8 cellular contexts compared by ENCODE assay signal in genomic region chr11:82960000-82960778, GRCh38. TPM values are rescaled to one million over a fixed set of nuclear protein-coding genes. Genes with fewer than 3 reads are reported as not detected.
DNase-seq lines count a peak whose midpoint lies in the region; ATAC-seq and TF ChIP-seq lines count a peak whose summit lies in the region.

No MANE protein-coding gene starts in this region.

- no peaks in the 10 kb centered on the region for H3K27me3 ChIP-seq in Loucy (ENCODE audit: insufficient read depth, low read length, poor library complexity, severe bottlenecking)

- DNase-seq in DMS79 (lab: John Stamatoyannopoulos, UW): peak; percentile 50
- no peak for DNase-seq in DMS79 treated with DMSO at 0.1 percent for 48 hours (lab: John Stamatoyannopoulos, UW)
- peak; percentile 36 for DNase-seq in naive B cell
- no peak for DNase-seq in NCI-H1048 (lab: John Stamatoyannopoulos, UW)
- no peak for DNase-seq in middle frontal gyrus (ENCODE audit: extremely low spot score, low spot score)
- DNase-seq in chondrocyte (ENCODE audit: low spot score): no peak

- H3K79me2 ChIP-seq in Loucy (ENCODE audit: insufficient read depth, low read length): no peaks in the 10 kb centered on the region

- H3K36me3 Mint-ChIP-seq in naive B cell (peaks cover 0 to 14% of the 10 kb centered on the region in 2 donors), chondrocyte (ENCODE audit: low read depth) (peaks cover 2% of the 10 kb centered on the region)

- H3K27ac Mint-ChIP-seq in naive B cell (peak overlapping the region; percentile 72 to 92 (median 84)), chondrocyte (ENCODE audit: unreplicated experiment) (no peak overlapping the region)

- peak overlapping the region; percentile 9 for H3K9ac ChIP-seq in Loucy (ENCODE audit: low read depth, low read length, poor library complexity, severe bottlenecking)

- no peak for TF ChIP-seq CTCF in Loucy (conservative IDR thresholded peaks at IDR 0.05; ENCODE audit: low read length)
- no peak for TF ChIP-seq CTCF in chondrocyte (IDR thresholded peaks at IDR 0.05)

- peak overlapping the region; percentile 44 for H3K4me3 ChIP-seq in Loucy (ENCODE audit: low read length, poor library complexity, severe bottlenecking)

- peak overlapping the region; percentile 41 to 82 (median 70) for H3K4me3 Mint-ChIP-seq in naive B cell
- no peak overlapping the region for H3K4me3 Mint-ChIP-seq in chondrocyte (ENCODE audit: unreplicated experiment)

- no peaks in the 10 kb centered on the region for H3K36me3 ChIP-seq in Loucy (ENCODE audit: insufficient read depth, low read length)

- H3K9me2 ChIP-seq in Loucy (replicated peaks; ENCODE audit: low read depth, low read length): no peaks in the 10 kb centered on the region

- no peaks in the 10 kb centered on the region for H3F3A ChIP-seq in Loucy (ENCODE audit: low read depth)

- H3K4me2 ChIP-seq in Loucy (ENCODE audit: low read depth, low read length, poor library complexity, severe bottlenecking): peak overlapping the region; percentile 52

- peak overlapping the region; percentile 44; the same call in 1 of the 2 replicates for H2AFZ ChIP-seq in Loucy (ENCODE audit: low read length)

- no peaks in the 10 kb centered on the region for H4K20me1 ChIP-seq in Loucy (ENCODE audit: insufficient read depth, low read length, poor library complexity, severe bottlenecking)

- ATAC-seq in GM21737 (IDR thresholded peaks at IDR 0.05; ENCODE audit: unreplicated experiment) (peak; percentile 84), naive B cell (ENCODE audit: low read depth in 2 of 2) (peak; percentile 83 to 87)

- peaks cover 40 to 58% (median 55%) of the 10 kb centered on the region in 3 donors for H3K4me1 Mint-ChIP-seq in naive B cell
- peaks cover 5% of the 10 kb centered on the region for H3K4me1 Mint-ChIP-seq in chondrocyte (ENCODE audit: low read depth)

- H3K27me3 Mint-ChIP-seq in naive B cell (no peaks in the 10 kb centered on the region), chondrocyte (ENCODE audit: low read depth) (no peaks in the 10 kb centered on the region)

- peaks cover 5 to 26% (median 12%) of the 10 kb centered on the region in 7 donors for H3K9me3 Mint-ChIP-seq in naive B cell
- H3K9me3 Mint-ChIP-seq in chondrocyte (ENCODE audit: low read depth): peaks cover 6% of the 10 kb centered on the region

- peaks cover 30% of the 10 kb centered on the region for H3K4me1 ChIP-seq in Loucy (ENCODE audit: insufficient read depth, low read length, poor library complexity, severe bottlenecking)

- 0 out of 2 replicates have a peak, but pooled peaks cover 2% of the 10 kb centered on the region for H3K9me3 ChIP-seq in Loucy (ENCODE audit: insufficient read depth, low read depth, low read length)

RNA-seq across cellular contexts. Expression of gene DDIAS, which starts 58.7 kb away (rescaled TPM):
- 1 to 10 TPM; 3.9 to 9.9 (median 7.8) TPM for polyA plus RNA-seq in naive B cell (ENCODE audit: low read depth in 6 of 6)
- total RNA-seq in chondrocyte: 1.2 to 3.5 TPM (median 1.8 TPM) in 3 replicates

RNA-seq across cellular contexts. Expression of gene PRCP, which starts 60.0 kb away (rescaled TPM):
- 100 to 1,000 TPM; 133 to 176 (median 152) TPM for polyA plus RNA-seq in naive B cell (ENCODE audit: low read depth in 6 of 6)
- total RNA-seq in chondrocyte: 51.2 to 58.9 TPM (median 56.6 TPM) in 3 replicates

Comparison
In these comparisons a context has a peak if more than half of its experiments do, and no peak if none do; other contexts are left out.
1. DNase-seq: peak in DMS79 (single experiment) and naive B cell (single experiment); none in DMS79 treated with DMSO at 0.1 percent for 48 hours (single experiment), NCI-H1048 (single experiment), middle frontal gyrus (single experiment) and chondrocyte (single experiment).